ENCODE assay signal across 11 cellular contexts in genomic region chr2:29113027-29113686, GRCh38. TPM values are rescaled to one million over a fixed set of nuclear protein-coding genes. Genes with fewer than 3 reads are reported as not detected.
DNase-seq lines count a peak whose midpoint lies in the region; ATAC-seq, FAIRE-seq and TF ChIP-seq lines count a peak whose summit lies in the region.
"Had no signal": no experiment of that assay in that cellular context is flagged by ENCODE, and none has a peak within 500 bp of the region (broad histone marks: within the 10 kb centered on the region; RNA-seq: fewer than 3 reads in every experiment).

No MANE protein-coding gene starts in this region.

- in situ Hi-C loops in HepG2 (cut with HindIII; ENCODE audit: extremely low pct_ligation_motif_present, low pct_unique_long_range_greater_than_20kb) = no loop called here

- TF ChIP-seq RAD21 in HepG2 (CRISPR knock-in tag; IDR thresholded peaks at IDR 0.05) = no peak

- intact Hi-C loops in HepG2 (cut with micrococcal nuclease; ENCODE audit: unreplicated experiment) = no loop called here
- intact Hi-C loops in right lobe of liver (cut with DNase I) = no loop called here
- intact Hi-C loops in aorta (cut with DNase I) = no loop called here

- H3K27ac ChIP-seq in HepG2 (ENCODE audit: extremely low read length, insufficient read depth, low read length) = no peak overlapping the region
- H3K27ac ChIP-seq in right lobe of liver = no peak overlapping the region
- no peak overlapping the region for H3K27ac ChIP-seq in aorta (ENCODE audit: low read depth in 1 of 2, low read length in 2 of 2)

- H4K20me1 ChIP-seq in HepG2 (ENCODE audit: insufficient read depth, low read length) = no peaks in the 10 kb centered on the region

- no peak overlapping the region for H3K9ac ChIP-seq in HepG2 (ENCODE audit: insufficient read depth, low read depth, low read length)

- H2AFZ ChIP-seq in HepG2 (ENCODE audit: low read length) = no peak overlapping the region

- H3K4me3 ChIP-seq in HepG2 (replicated peaks in 1 of 3; ENCODE audit: insufficient read depth in 1 of 3, low read depth in 2 of 3, low read length in 3 of 3) (no peak overlapping the region), right lobe of liver (no peak overlapping the region), cardiac fibroblast (replicated peaks in 1 of 2; ENCODE audit: low read depth in 2 of 2, low read length in 2 of 2) (no peak overlapping the region), aorta (ENCODE audit: low read length in 2 of 2) (no peak overlapping the region)
- H3K4me3 ChIP-seq: spleen had no signal

- H3K4me2 ChIP-seq in HepG2 (ENCODE audit: low read depth, low read length) = no peak overlapping the region

- WGBS in HepG2 (ENCODE audit: low lambda C conversion rate) = 19% methylated on average over 5 of the region's 5 CpGs
- WGBS in right lobe of liver (ENCODE audit: insufficient coverage, low coverage, low lambda C conversion rate, missing lambda C conversion rate) = 63% methylated on average over 4 of the region's 5 CpGs
- 85 to 87% methylated on average over 5 of the region's 5 CpGs for WGBS in aorta, 2 donors

- no peak for ATAC-seq in HepG2
- ATAC-seq in right lobe of liver = no peak
- no peak for ATAC-seq in aorta (ENCODE audit: low FRiP score)
- ATAC-seq in HG03342 (IDR thresholded peaks at IDR 0.05; ENCODE audit: unreplicated experiment) = no peak

- H3K79me2 ChIP-seq in HepG2 (ENCODE audit: insufficient read depth, low read length) = no peaks in the 10 kb centered on the region

- CTCF ChIA-PET in HepG2 (lab: Yijun Ruan, JAX; ENCODE audit: low intra/inter-chr PET ratio, low total read pairs) = no interaction called here

- no peak for TF ChIP-seq CTCF in HepG2 (CRISPR knock-in tag; IDR thresholded peaks at IDR 0.05)
- TF ChIP-seq CTCF in right lobe of liver (IDR thresholded peaks at IDR 0.05) = no peak
- no peak for TF ChIP-seq CTCF in cardiac fibroblast (IDR thresholded peaks at IDR 0.05; ENCODE audit: low read depth, low read length)

- H3K27me3 ChIP-seq in HepG2 (ENCODE audit: control insufficient read depth in 1 of 2, insufficient read depth in 2 of 2, low read length in 2 of 2) (0 out of 5 replicates have a peak, but pooled peaks cover 0 to 3% of the 10 kb centered on the region in 2 experiments), right lobe of liver (no peaks in the 10 kb centered on the region), aorta (ENCODE audit: control insufficient read depth in 1 of 2, insufficient read depth in 2 of 2, low read length in 1 of 2) (no peaks in the 10 kb centered on the region)

- TF ChIP-seq EP300 in HepG2 (IDR thresholded peaks at IDR 0.05; ENCODE audit: low read depth in 2 of 2, low read length in 2 of 2) (no peak), HepG2 (CRISPR knock-in tag; IDR thresholded peaks at IDR 0.05; ENCODE audit: borderline replicate concordance) (no peak)

- TF ChIP-seq POLR2A in HepG2 (IDR thresholded peaks at IDR 0.05; ENCODE audit: insufficient read depth in 1 of 2, low read depth in 2 of 2, low read length in 2 of 2) (no peak), right lobe of liver (IDR thresholded peaks at IDR 0.05) (no peak)

- no peaks in the 10 kb centered on the region for H3K9me3 ChIP-seq in HepG2 (ENCODE audit: low read length)
- H3K9me3 ChIP-seq in right lobe of liver = no peaks in the 10 kb centered on the region
- H3K9me3 ChIP-seq in aorta (ENCODE audit: control insufficient read depth, low read length) = no peaks in the 10 kb centered on the region
- H3K9me3 ChIP-seq: spleen had no signal

- DNase-seq in HepG2 (ENCODE audit: low spot score) (peak; percentile 30), right lobe of liver (no peak), cardiac fibroblast (ENCODE audit: low read depth in 2 of 2) (peak; percentile 42 to 85), medulla oblongata (ENCODE audit: extremely low spot score) (peak; percentile 14), aorta (no peak), C1 segment of cervical spinal cord (lab: John Stamatoyannopoulos, UW) (no peak), NAMALWA (ENCODE audit: low spot score) (no peak)
- DNase-seq: activated T-cell treated with anti-CD3 and anti-CD28 coated beads, Interleukin-2, amount 50 U/mL, for 1 hour; spleen had no signal

- BruUV-seq in HepG2 (replicated peaks; lab: Mats Ljungman, UMichigan) = no TSS peak

- FAIRE-seq in HepG2 (lab: Jason Lieb, UNC) = no peak

- POLR2A ChIA-PET in HepG2 (lab: Yijun Ruan, JAX) = no interaction called here

- H3K36me3 ChIP-seq in HepG2 (replicated peaks in 1 of 2; ENCODE audit: control insufficient read depth in 1 of 2, insufficient read depth in 2 of 2, low read length in 2 of 2) = no peaks in the 10 kb centered on the region
- no peaks in the 10 kb centered on the region for H3K36me3 ChIP-seq in right lobe of liver
- no peaks in the 10 kb centered on the region for H3K36me3 ChIP-seq in aorta (ENCODE audit: control insufficient read depth in 1 of 2, insufficient read depth in 2 of 2, low read length in 1 of 2)
- H3K36me3 ChIP-seq: spleen had no signal

- H3K4me1 ChIP-seq in HepG2 (ENCODE audit: insufficient read depth, low read length) (peaks cover 22% of the 10 kb centered on the region), right lobe of liver (no peaks in the 10 kb centered on the region), aorta (ENCODE audit: control insufficient read depth in 1 of 2, insufficient read depth in 2 of 2, low read length in 2 of 2) (no peaks in the 10 kb centered on the region)

TF ChIP-seq in HepG2, 621 proteins besides CTCF, POLR2A, EP300 and RAD21 (continues in another document):
- TF ChIP-seq ZBTB42 (CRISPR knock-in tag; IDR thresholded peaks at IDR 0.05) (no peak), TFDP1 (CRISPR knock-in tag; IDR thresholded peaks at IDR 0.05; ENCODE audit: borderline replicate concordance) (no peak), ZNF383 (CRISPR knock-in tag; IDR thresholded peaks at IDR 0.05; ENCODE audit: borderline replicate concordance) (no peak)

RNA-seq across cellular contexts. Expression of gene CLIP4, which starts 2.1 kb away (rescaled TPM):
- total RNA-seq in HepG2 (2016; rRNA removed; fragmentation: Illumina TruSeq; extraction: Trizol) (0.46 TPM in 2 replicates), right lobe of liver (1 to 10 TPM; 2.7 to 7.3 (median 5.3) TPM), aorta (10 to 100 TPM; 50.1 to 52.3 TPM)
- total RNA-seq in HepG2 (2016; cell fraction: cytosol; rRNA removed; fragmentation: Illumina TruSeq; extraction: Trizol; ENCODE audit: low read depth) = 0.10 and 0.35 TPM in 2 replicates
- total RNA-seq in HepG2 (2016; cell fraction: insoluble cytoplasmic fraction; rRNA removed; fragmentation: Illumina TruSeq; extraction: Trizol) = 0.33 and 0.67 TPM in 2 replicates
- 0.24 and 0.28 TPM in 2 replicates for total RNA-seq in HepG2 (2016; cell fraction: membrane; rRNA removed; fragmentation: Illumina TruSeq; extraction: Trizol)
- total RNA-seq in HepG2 (2016; cell fraction: nucleus; rRNA removed; fragmentation: Illumina TruSeq; extraction: Trizol) = 0.88 and 1.6 TPM in 2 replicates
- polyA plus RNA-seq in HepG2 (2011; rRNA removed) (0.49 and 0.59 TPM in 2 replicates), aorta (10 to 100 TPM in 1 of 2 donors, 1 to 10 TPM in 1; 7.6 to 13.5 TPM)
- polyA plus RNA-seq in HepG2 (2011; cell fraction: cytosol; rRNA removed) = 0.15 and 0.36 TPM in 2 replicates
- polyA plus RNA-seq in HepG2 (2011; cell fraction: nucleus; rRNA removed) = 1.4 and 1.7 TPM in 2 replicates
- polyA plus RNA-seq in HepG2 (2012) = 0.09 and 0.51 TPM in 2 replicates
- 0.10 TPM in 1 of 2 replicates, not detected in the other for polyA plus RNA-seq in HepG2 (2016; cell fraction: cytosol; fragmentation: Illumina TruSeq; extraction: Trizol; ENCODE audit: low read depth)
- polyA plus RNA-seq in HepG2 (2016; cell fraction: insoluble cytoplasmic fraction; fragmentation: Illumina TruSeq; extraction: Trizol; ENCODE audit: low read depth) = 0.11 and 0.16 TPM in 2 replicates
- polyA plus RNA-seq in HepG2 (2016; cell fraction: membrane; fragmentation: Illumina TruSeq; extraction: Trizol; ENCODE audit: low read depth) = 0.27 and 0.33 TPM in 2 replicates
- polyA plus RNA-seq in HepG2 (2016; cell fraction: nucleus; fragmentation: Illumina TruSeq; extraction: Trizol; ENCODE audit: insufficient read depth, low read depth) = 0.62 and 1.5 TPM in 2 replicates
- 0.34 and 15.9 TPM in 2 replicates for polyA minus RNA-seq in HepG2 (2011; rRNA and poly(A)+ RNA removed; ENCODE audit: low replicate concordance)
- polyA minus RNA-seq in HepG2 (2011; cell fraction: cytosol; rRNA and poly(A)+ RNA removed) = 0.59 TPM in 1 of 2 replicates, not detected in the other
- polyA minus RNA-seq in HepG2 (2011; cell fraction: nucleus; rRNA and poly(A)+ RNA removed) = 3.1 and 4.0 TPM in 2 replicates

RNA-seq across cellular contexts. Expression of gene PCARE, which starts 38.8 kb away (rescaled TPM):
- total RNA-seq in HepG2 (2016; rRNA removed; fragmentation: Illumina TruSeq; extraction: Trizol) = not detected in 2 replicates
- not detected in 2 replicates for total RNA-seq in HepG2 (2016; cell fraction: cytosol; rRNA removed; fragmentation: Illumina TruSeq; extraction: Trizol; ENCODE audit: low read depth)
- total RNA-seq in HepG2 (2016; cell fraction: insoluble cytoplasmic fraction; rRNA removed; fragmentation: Illumina TruSeq; extraction: Trizol) = not detected in 2 replicates
- not detected in 2 replicates for total RNA-seq in HepG2 (2016; cell fraction: membrane; rRNA removed; fragmentation: Illumina TruSeq; extraction: Trizol)
- not detected in 2 replicates for total RNA-seq in HepG2 (2016; cell fraction: nucleus; rRNA removed; fragmentation: Illumina TruSeq; extraction: Trizol)
- polyA plus RNA-seq in HepG2 (2011; rRNA removed) = not detected in 2 replicates
- polyA plus RNA-seq in HepG2 (2011; cell fraction: cytosol; rRNA removed) = not detected in 2 replicates
- not detected in 2 replicates for polyA plus RNA-seq in HepG2 (2011; cell fraction: nucleus; rRNA removed)
- polyA plus RNA-seq in HepG2 (2012) = not detected in 2 replicates
- not detected in 2 replicates for polyA plus RNA-seq in HepG2 (2016; cell fraction: cytosol; fragmentation: Illumina TruSeq; extraction: Trizol; ENCODE audit: low read depth)
- not detected in 2 replicates for polyA plus RNA-seq in HepG2 (2016; cell fraction: insoluble cytoplasmic fraction; fragmentation: Illumina TruSeq; extraction: Trizol; ENCODE audit: low read depth)
- polyA plus RNA-seq in HepG2 (2016; cell fraction: membrane; fragmentation: Illumina TruSeq; extraction: Trizol; ENCODE audit: low read depth) = not detected in 2 replicates
- polyA plus RNA-seq in HepG2 (2016; cell fraction: nucleus; fragmentation: Illumina TruSeq; extraction: Trizol; ENCODE audit: insufficient read depth, low read depth) = not detected in 2 replicates
- 0.02 TPM in 1 of 2 replicates, not detected in the other for polyA minus RNA-seq in HepG2 (2011; rRNA and poly(A)+ RNA removed; ENCODE audit: low replicate concordance)
- polyA minus RNA-seq in HepG2 (2011; cell fraction: cytosol; rRNA and poly(A)+ RNA removed) = not detected in 2 replicates
- polyA minus RNA-seq in HepG2 (2011; cell fraction: nucleus; rRNA and poly(A)+ RNA removed) = not detected in 2 replicates
- total RNA-seq in right lobe of liver = not detected
- not detected for total RNA-seq in aorta
- under 1 TPM in 1 of 2 donors, not detected in 1; 0.13 TPM for polyA plus RNA-seq in aorta
- total RNA-seq: spleen had no signal
- polyA plus RNA-seq: neural cell, spleen had no signal

Comparison
In these comparisons a context has a peak if more than half of its experiments do, and no peak if none do; other contexts are left out.
1. DNase-seq: peak in HepG2 (single experiment), cardiac fibroblast (2 of 2) and medulla oblongata (single experiment); none in right lobe of liver (0 of 3), aorta (0 of 2), C1 segment of cervical spinal cord (0 of 14) and NAMALWA (single experiment).
2. RNA of gene CLIP4, which starts 2.1 kb away (total RNA-seq): 50.1 to 52.3 TPM in aorta; 2.7 to 7.3 TPM in right lobe of liver and 0.10 to 1.6 TPM in HepG2; every median in the first group is over 4 times any median in the second.